ENCODE assay signal across 1 cellular context in the genomic region with DNA sequence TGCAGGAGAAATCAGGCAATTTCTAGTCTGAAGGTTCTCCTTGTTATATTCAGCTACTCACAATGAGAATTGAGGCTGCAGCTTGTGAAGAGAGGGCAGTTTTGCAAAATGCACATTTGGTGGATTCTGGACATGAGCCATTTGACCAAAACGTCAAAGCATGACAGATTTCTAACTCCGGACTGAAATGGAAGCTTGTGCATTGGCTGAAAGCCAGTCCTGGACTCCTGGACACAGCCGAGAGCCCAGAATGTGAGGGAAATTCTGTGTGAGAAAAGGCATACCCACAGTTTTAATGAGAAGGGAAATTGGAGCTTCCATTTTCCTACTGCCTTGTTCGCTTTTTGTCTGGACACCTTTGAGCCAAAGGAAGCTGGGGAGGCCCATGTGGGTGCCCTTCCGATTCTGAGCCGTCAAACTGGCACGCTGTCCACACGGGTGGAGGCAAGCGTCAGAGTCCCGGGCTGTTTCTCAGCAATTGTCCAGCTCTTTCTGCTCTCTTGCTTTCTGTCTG.
TF ChIP-seq lines count a peak whose summit lies in the region.

No MANE protein-coding gene starts in this region.

TF ChIP-seq in HepG2, 621 proteins besides CTCF, POLR2A, EP300 and RAD21 (continued from another document and continues in another):
- TF ChIP-seq GABPA (IDR thresholded peaks at IDR 0.05; ENCODE audit: low read depth, low read length) (no peak), GABPA (CRISPR knock-in tag; IDR thresholded peaks at IDR 0.05; ENCODE audit: low read depth) (no peak), ZFAT (CRISPR knock-in tag; conservative IDR thresholded peaks at IDR 0.05) (no peak), ZNF446 (CRISPR knock-in tag; IDR thresholded peaks at IDR 0.05) (no peak), HDAC2 (CRISPR knock-in tag; IDR thresholded peaks at IDR 0.05) (0 out of 2 replicates have a peak, but pooled peaks have one; percentile 27), ZFY (CRISPR knock-in tag; IDR thresholded peaks at IDR 0.05) (no peak), ZNF503 (CRISPR knock-in tag; IDR thresholded peaks at IDR 0.05) (no peak), ZNF672 (CRISPR knock-in tag; IDR thresholded peaks at IDR 0.05) (no peak), ZBTB7B (CRISPR knock-in tag; IDR thresholded peaks at IDR 0.05) (no peak), ZNF44 (CRISPR knock-in tag; IDR thresholded peaks at IDR 0.05) (no peak), ZNF562 (CRISPR knock-in tag; IDR thresholded peaks at IDR 0.05; ENCODE audit: borderline replicate concordance) (no peak), MIER2 (CRISPR knock-in tag; IDR thresholded peaks at IDR 0.05) (no peak), MTERF4 (CRISPR knock-in tag; IDR thresholded peaks at IDR 0.05) (no peak), PRDM4 (CRISPR knock-in tag; IDR thresholded peaks at IDR 0.05; ENCODE audit: borderline replicate concordance) (no peak), CSRNP2 (CRISPR knock-in tag; conservative IDR thresholded peaks at IDR 0.05; ENCODE audit: low read depth) (no peak), CHCHD3 (CRISPR knock-in tag; IDR thresholded peaks at IDR 0.05) (no peak), ZBTB4 (CRISPR knock-in tag; IDR thresholded peaks at IDR 0.05; ENCODE audit: borderline replicate concordance) (peak; percentile 51; the same call in 1 of the 2 replicates), ZNF766 (CRISPR knock-in tag; IDR thresholded peaks at IDR 0.05; ENCODE audit: borderline replicate concordance) (no peak), FUBP1 (CRISPR knock-in tag; IDR thresholded peaks at IDR 0.05; ENCODE audit: borderline replicate concordance) (no peak), CAMTA2 (CRISPR knock-in tag; IDR thresholded peaks at IDR 0.05; ENCODE audit: borderline replicate concordance) (no peak), GFI1 (CRISPR knock-in tag; IDR thresholded peaks at IDR 0.05; ENCODE audit: borderline replicate concordance) (no peak), ZBTB10 (CRISPR knock-in tag; IDR thresholded peaks at IDR 0.05; ENCODE audit: borderline replicate concordance) (no peak), MZF1 (CRISPR knock-in tag; IDR thresholded peaks at IDR 0.05; ENCODE audit: borderline replicate concordance) (no peak), ZNF75D (CRISPR knock-in tag; IDR thresholded peaks at IDR 0.05; ENCODE audit: borderline replicate concordance) (no peak), ZNF740 (CRISPR knock-in tag; IDR thresholded peaks at IDR 0.05) (no peak), HOXD1 (CRISPR knock-in tag; IDR thresholded peaks at IDR 0.05) (no peak), BRCA1 (CRISPR knock-in tag; IDR thresholded peaks at IDR 0.05) (no peak), NFE2L1 (CRISPR knock-in tag; IDR thresholded peaks at IDR 0.05; ENCODE audit: borderline replicate concordance) (no peak), CC2D1A (CRISPR knock-in tag; IDR thresholded peaks at IDR 0.05) (0 out of 2 replicates have a peak, but pooled peaks have one; percentile 66)
- TF ChIP-seq, protein P1, sequence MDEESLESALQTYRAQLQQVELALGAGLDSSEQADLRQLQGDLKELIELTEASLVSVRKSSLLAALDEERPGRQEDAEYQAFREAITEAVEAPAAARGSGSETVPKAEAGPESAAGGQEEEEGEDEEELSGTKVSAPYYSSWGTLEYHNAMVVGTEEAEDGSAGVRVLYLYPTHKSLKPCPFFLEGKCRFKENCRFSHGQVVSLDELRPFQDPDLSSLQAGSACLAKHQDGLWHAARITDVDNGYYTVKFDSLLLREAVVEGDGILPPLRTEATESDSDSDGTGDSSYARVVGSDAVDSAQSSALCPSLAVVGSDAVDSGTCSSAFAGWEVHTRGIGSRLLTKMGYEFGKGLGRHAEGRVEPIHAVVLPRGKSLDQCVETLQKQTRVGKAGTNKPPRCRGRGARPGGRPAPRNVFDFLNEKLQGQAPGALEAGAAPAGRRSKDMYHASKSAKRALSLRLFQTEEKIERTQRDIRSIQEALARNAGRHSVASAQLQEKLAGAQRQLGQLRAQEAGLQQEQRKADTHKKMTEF (CRISPR knock-in tag; IDR thresholded peaks at IDR 0.05) = no peak
- TF ChIP-seq, protein P2, sequence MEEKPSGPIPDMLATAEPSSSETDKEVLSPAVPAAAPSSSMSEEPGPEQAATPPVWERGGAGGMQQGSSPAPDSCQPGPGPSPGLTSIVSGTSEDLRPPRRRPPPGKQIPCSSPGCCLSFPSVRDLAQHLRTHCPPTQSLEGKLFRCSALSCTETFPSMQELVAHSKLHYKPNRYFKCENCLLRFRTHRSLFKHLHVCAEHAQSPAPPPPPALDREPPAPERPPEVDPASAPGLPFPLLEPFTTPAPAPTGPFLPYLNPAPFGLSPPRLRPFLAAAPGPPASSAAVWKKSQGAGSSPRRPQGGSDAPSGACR (CRISPR knock-in tag; IDR thresholded peaks at IDR 0.05) = no peak
- TF ChIP-seq, protein P3, sequence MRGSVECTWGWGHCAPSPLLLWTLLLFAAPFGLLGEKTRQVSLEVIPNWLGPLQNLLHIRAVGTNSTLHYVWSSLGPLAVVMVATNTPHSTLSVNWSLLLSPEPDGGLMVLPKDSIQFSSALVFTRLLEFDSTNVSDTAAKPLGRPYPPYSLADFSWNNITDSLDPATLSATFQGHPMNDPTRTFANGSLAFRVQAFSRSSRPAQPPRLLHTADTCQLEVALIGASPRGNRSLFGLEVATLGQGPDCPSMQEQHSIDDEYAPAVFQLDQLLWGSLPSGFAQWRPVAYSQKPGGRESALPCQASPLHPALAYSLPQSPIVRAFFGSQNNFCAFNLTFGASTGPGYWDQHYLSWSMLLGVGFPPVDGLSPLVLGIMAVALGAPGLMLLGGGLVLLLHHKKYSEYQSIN (CRISPR knock-in tag; IDR thresholded peaks at IDR 0.05; ENCODE audit: borderline replicate concordance) = no peak
- TF ChIP-seq, protein P4, sequence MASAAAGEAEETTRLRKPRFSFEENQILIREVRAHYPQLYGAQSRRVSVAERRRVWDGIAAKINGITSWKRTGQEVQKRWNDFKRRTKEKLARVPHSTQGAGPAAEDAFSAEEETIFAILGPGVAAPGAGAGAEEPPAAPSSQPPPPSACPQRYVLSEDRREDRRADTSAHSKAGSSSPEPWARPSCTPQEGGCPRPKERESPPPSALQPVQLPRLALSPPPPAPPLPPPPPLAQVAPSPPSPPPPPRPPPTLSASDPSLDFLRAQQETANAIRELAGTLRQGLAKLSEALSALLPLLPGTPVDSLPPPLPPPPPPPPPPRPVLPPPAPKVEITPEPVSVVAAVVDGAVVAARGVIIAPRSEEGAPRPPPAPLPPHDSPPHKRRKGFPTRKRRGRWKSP (CRISPR knock-in tag; IDR thresholded peaks at IDR 0.05) = no peak
